In the genomic region with DNA sequence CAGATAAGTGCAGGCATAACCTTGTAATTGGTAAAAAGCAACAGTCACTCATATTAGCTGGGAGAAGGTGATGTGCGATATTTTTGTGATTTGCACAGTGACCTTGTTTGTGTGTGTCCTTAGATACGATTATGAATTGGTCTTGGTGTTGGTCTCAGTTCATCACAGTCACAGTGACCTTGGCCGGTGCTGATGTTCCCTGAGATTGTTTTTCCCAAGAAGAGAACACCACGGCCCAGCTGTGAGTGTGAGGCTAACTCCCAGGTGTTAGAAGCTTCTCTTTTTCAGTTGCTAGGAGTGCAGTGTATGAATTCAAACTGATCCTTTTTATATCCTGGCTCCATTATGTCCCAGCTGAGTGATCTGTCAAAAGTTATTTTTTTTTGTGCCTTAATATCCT, we compare ENCODE assay signal across 29 cellular contexts. TPM values are rescaled to one million over a fixed set of nuclear protein-coding genes. Genes with fewer than 3 reads are reported as not detected.
"Had no signal": no experiment of that assay in that cellular context is flagged by ENCODE, and none has a peak within 500 bp of the region (broad histone marks: within the 10 kb centered on the region; RNA-seq: fewer than 3 reads in every experiment).

No MANE protein-coding gene starts in this region.

- H3K36me3 Mint-ChIP-seq: naive B cell; naive thymus-derived CD8-positive, alpha-beta T cell; natural killer cell treated with Interleukin-12 subunit alpha and Interleukin-12 subunit beta and Interleukin-15 and Interleukin-18, amount 100 ng/mL, for 72 hours; stimulated activated effector memory CD8-positive, alpha-beta T cell treated with anti-CD3 and anti-CD28 coated beads, Interleukin-12 subunit alpha, Interleukin-12 subunit beta, amount 100 ng/mL, for 72 hours; stimulated activated naive B cell treated with anti-CD40 and anti-IgM and Interleukin-4, amounts not matched to agents 10 μg/mL and 1 μg/mL and 100 μg/mL, for 72 hours; type B pancreatic cell had no signal

- H3K27ac ChIP-seq: neutrophil, parathyroid adenoma, psoas muscle, right lobe of liver, sigmoid colon, stomach, tibial artery, transverse colon, upper lobe of right lung, vagina had no signal

- H3K27me3 Mint-ChIP-seq: naive B cell; natural killer cell treated with Interleukin-12 subunit alpha and Interleukin-12 subunit beta and Interleukin-15 and Interleukin-18, amount 100 ng/mL, for 72 hours; progenitor cell of endocrine pancreas; stimulated activated naive B cell treated with anti-CD40 and anti-IgM and Interleukin-4, amounts not matched to agents 10 μg/mL and 1 μg/mL and 100 μg/mL, for 72 hours; stimulated activated naive CD8-positive, alpha-beta T cell treated with anti-CD3 and anti-CD28 coated beads, Interleukin-15, Interleukin-2, amounts not matched to agents 100 ng/mL and 50 ng/mL, for 24 hours; type B pancreatic cell had no signal

- H3K9me3 ChIP-seq: neutrophil, psoas muscle, right lobe of liver, sigmoid colon, stomach, tibial artery, transverse colon, upper lobe of right lung, vagina had no signal

- H3K27ac Mint-ChIP-seq: naive B cell; naive thymus-derived CD8-positive, alpha-beta T cell; natural killer cell treated with Interleukin-12 subunit alpha and Interleukin-12 subunit beta and Interleukin-15 and Interleukin-18, amount 100 ng/mL, for 72 hours; nephron progenitor cell; progenitor cell of endocrine pancreas; stimulated activated effector memory CD8-positive, alpha-beta T cell treated with anti-CD3 and anti-CD28 coated beads, Interleukin-12 subunit alpha, Interleukin-12 subunit beta, amount 100 ng/mL, for 72 hours; stimulated activated naive B cell treated with anti-CD40 and anti-IgM and Interleukin-4, amounts not matched to agents 10 μg/mL and 1 μg/mL and 100 μg/mL, for 72 hours; stimulated activated naive CD8-positive, alpha-beta T cell treated with anti-CD3 and anti-CD28 coated beads, Interleukin-15, Interleukin-2, amounts not matched to agents 100 ng/mL and 50 ng/mL, for 24 hours; type B pancreatic cell had no signal

- H3K4me1 ChIP-seq: parathyroid adenoma, psoas muscle, sigmoid colon, tibial artery, transverse colon, upper lobe of right lung, vagina had no signal

- H3K36me3 ChIP-seq: neutrophil, right lobe of liver, sigmoid colon, stomach, tibial artery, transverse colon, upper lobe of right lung, vagina had no signal

- ATAC-seq: naive thymus-derived CD8-positive, alpha-beta T cell; natural killer cell treated with Interleukin-12 subunit alpha and Interleukin-12 subunit beta and Interleukin-15 and Interleukin-18, amount 100 ng/mL, for 72 hours; right cardiac atrium; right lobe of liver; stimulated activated effector memory CD8-positive, alpha-beta T cell treated with anti-CD3 and anti-CD28 coated beads, Interleukin-12 subunit alpha, Interleukin-12 subunit beta, amount 100 ng/mL, for 72 hours; stimulated activated naive B cell treated with anti-CD40 and anti-IgM and Interleukin-4, amounts not matched to agents 10 μg/mL and 1 μg/mL and 100 μg/mL, for 72 hours had no signal

- DNase-seq: naive B cell; naive thymus-derived CD8-positive, alpha-beta T cell; nephron progenitor cell; nucleus accumbens; posterior cingulate gyrus; psoas muscle; right cardiac atrium; right lobe of liver; sigmoid colon; small intestine; stimulated activated CD4-positive, alpha-beta T cell treated with anti-CD3 and anti-CD28 coated beads, Interleukin-15, amount 100 ng/mL, for 24 hours; stimulated activated CD4-positive, alpha-beta T cell treated with anti-CD3 and anti-CD28 coated beads, Interleukin-2, amount 100 ng/mL, for 24 hours; stimulated activated CD4-positive, alpha-beta T cell treated with anti-CD3 and anti-CD28 coated beads, Interleukin-2, amount 100 ng/mL, for 48 hours; stimulated activated CD4-positive, alpha-beta T cell treated with anti-CD3 and anti-CD28 coated beads, Interleukin-4, amount 100 ng/mL, for 24 hours; stimulated activated naive B cell treated with anti-CD40 and anti-IgM and Interleukin-4, amounts not matched to agents 10 μg/mL and 1 μg/mL and 100 μg/mL, for 72 hours; stimulated activated naive CD4-positive, alpha-beta T cell treated with Interleukin-2 at 50 U/mL for 16 hours; stomach; tibial artery; transverse colon; upper lobe of right lung had no signal

- H3K27me3 ChIP-seq: neutrophil, right lobe of liver, sigmoid colon, stomach, tibial artery, transverse colon, upper lobe of right lung, vagina had no signal

- H3K4me1 Mint-ChIP-seq: naive B cell; naive thymus-derived CD8-positive, alpha-beta T cell; nephron progenitor cell; stimulated activated effector memory CD8-positive, alpha-beta T cell treated with anti-CD3 and anti-CD28 coated beads, Interleukin-12 subunit alpha, Interleukin-12 subunit beta, amount 100 ng/mL, for 72 hours; stimulated activated naive B cell treated with anti-CD40 and anti-IgM and Interleukin-4, amounts not matched to agents 10 μg/mL and 1 μg/mL and 100 μg/mL, for 72 hours had no signal

- H3K9me3 Mint-ChIP-seq: naive thymus-derived CD8-positive, alpha-beta T cell; nephron progenitor cell; stimulated activated naive B cell treated with anti-CD40 and anti-IgM and Interleukin-4, amounts not matched to agents 10 μg/mL and 1 μg/mL and 100 μg/mL, for 72 hours; stimulated activated naive CD8-positive, alpha-beta T cell treated with anti-CD3 and anti-CD28 coated beads, Interleukin-15, Interleukin-2, amounts not matched to agents 100 ng/mL and 50 ng/mL, for 24 hours had no signal

- H3K4me3 ChIP-seq: psoas muscle, right lobe of liver, sigmoid colon, stomach, tibial artery, transverse colon, upper lobe of right lung, vagina had no signal

- H3K4me3 Mint-ChIP-seq: naive B cell; naive thymus-derived CD8-positive, alpha-beta T cell; natural killer cell treated with Interleukin-12 subunit alpha and Interleukin-12 subunit beta and Interleukin-15 and Interleukin-18, amount 100 ng/mL, for 72 hours; nephron progenitor cell; neural crest cell; stimulated activated effector memory CD8-positive, alpha-beta T cell treated with anti-CD3 and anti-CD28 coated beads, Interleukin-12 subunit alpha, Interleukin-12 subunit beta, amount 100 ng/mL, for 72 hours; stimulated activated naive B cell treated with anti-CD40 and anti-IgM and Interleukin-4, amounts not matched to agents 10 μg/mL and 1 μg/mL and 100 μg/mL, for 72 hours; stimulated activated naive CD8-positive, alpha-beta T cell treated with anti-CD3 and anti-CD28 coated beads, Interleukin-15, Interleukin-2, amounts not matched to agents 100 ng/mL and 50 ng/mL, for 24 hours; type B pancreatic cell had no signal

RNA-seq across cellular contexts. Expression of gene TRHDE, which starts 46.2 kb away (rescaled TPM):
- total RNA-seq: naive thymus-derived CD8-positive, alpha-beta T cell had no signal
- polyA plus RNA-seq: naive thymus-derived CD8-positive, alpha-beta T cell had no signal
